ENCODE assay signal across 19 cellular contexts in the genomic region with DNA sequence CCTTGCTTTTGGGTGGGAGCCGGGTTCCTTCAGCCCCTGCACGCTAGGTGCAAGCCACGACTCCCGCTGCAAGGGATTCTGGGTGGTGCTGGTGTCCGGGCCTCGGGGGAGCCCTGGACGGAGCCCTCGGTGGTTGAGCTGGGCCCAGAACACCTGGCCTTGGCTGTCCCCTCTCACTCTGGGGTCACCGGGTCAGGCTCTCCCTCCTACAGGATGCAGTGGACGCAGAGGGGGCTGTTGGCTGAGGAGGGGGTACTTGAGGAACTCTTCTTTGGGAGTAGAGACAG. TPM values are rescaled to one million over a fixed set of nuclear protein-coding genes. Genes with fewer than 3 reads are reported as not detected.
DNase-seq lines count a peak whose midpoint lies in the region; ATAC-seq and TF ChIP-seq lines count a peak whose summit lies in the region.
"Had no signal": no experiment of that assay in that cellular context is flagged by ENCODE, and none has a peak within 500 bp of the region (broad histone marks: within the 10 kb centered on the region; RNA-seq: fewer than 3 reads in every experiment).

No MANE protein-coding gene starts in this region.

- H2AFZ ChIP-seq in OCI-LY7 (ENCODE audit: low read length) (no peak overlapping the region), neuronal stem cell (ENCODE audit: low read length) (peak overlapping the region; percentile 53)

- H3K9me2 ChIP-seq in OCI-LY7 (ENCODE audit: insufficient read depth, low read length), result no peaks in the 10 kb centered on the region

- no TSS peak for BruUV-seq in OCI-LY7 (replicated peaks; lab: Mats Ljungman, UMichigan)

- POLR2A ChIA-PET in OCI-LY7 (lab: Charles Lee), result no interaction called here

- H3K36me3 ChIP-seq in BLaER1 treated with 17β-estradiol and CSF1 and Interleukin-3, amounts not matched to agents 10 nM and 100 nM, result no peaks in the 10 kb centered on the region
- H3K36me3 ChIP-seq in OCI-LY7 (ENCODE audit: insufficient read depth, low read length), result no peaks in the 10 kb centered on the region
- no peaks in the 10 kb centered on the region for H3K36me3 ChIP-seq in neuronal stem cell (replicated peaks in 1 of 2; ENCODE audit: control insufficient read depth in 2 of 2, insufficient read depth in 2 of 2, low read length in 2 of 2)
- H3K36me3 ChIP-seq: MG63, SJSA1 had no signal

- peak overlapping the region in 5 of 11 experiments; percentile 5 to 64 (median 60); a peak in 8 of 22 replicates for H3K9ac ChIP-seq in BLaER1 treated with 17β-estradiol and CSF1 and Interleukin-3, amounts not matched to agents 10 nM and 100 nM
- H3K9ac ChIP-seq in neuronal stem cell (ENCODE audit: low read depth, low read length, poor library complexity), result peak overlapping the region; percentile 70

- H3K14ac ChIP-seq in neuronal stem cell (ENCODE audit: low read length), result peak overlapping the region; percentile 38

- H3K23ac ChIP-seq in neuronal stem cell (ENCODE audit: low read depth, low read length, poor library complexity), result peak overlapping the region; percentile 55

- H3K27ac ChIP-seq in BLaER1 treated with 17β-estradiol and CSF1 and Interleukin-3, amounts not matched to agents 10 nM and 100 nM, result peak overlapping the region in 8 of 11 experiments; percentile 74 to 87 (median 82); a peak in 11 of 22 replicates
- no peak overlapping the region for H3K27ac ChIP-seq in OCI-LY7 (ENCODE audit: low read depth, low read length, poor library complexity, severe bottlenecking)
- H3K27ac ChIP-seq in neuronal stem cell (replicated peaks; ENCODE audit: low read length), result no peak overlapping the region
- H3K27ac ChIP-seq: SJSA1 had no signal

- no peaks in the 10 kb centered on the region for H4K20me1 ChIP-seq in BLaER1 treated with 17β-estradiol and CSF1 and Interleukin-3, amounts not matched to agents 10 nM and 100 nM
- no peaks in the 10 kb centered on the region for H4K20me1 ChIP-seq in OCI-LY7 (ENCODE audit: insufficient read depth, low read length)

- WGBS in neuronal stem cell (ENCODE audit: extremely low coverage in 2 of 2, insufficient read length in 2 of 2, insufficient replicate concordance in 1 of 2), 2 donors, result no CpG with 5 or more reads among the region's 10 CpGs

- H3K18ac ChIP-seq in neuronal stem cell (ENCODE audit: low read length), result peak overlapping the region; percentile 59

- no peak overlapping the region for H4K91ac ChIP-seq in neuronal stem cell (ENCODE audit: low read depth, low read length, poor library complexity)

- H3K79me1 ChIP-seq in neuronal stem cell (ENCODE audit: low read depth, low read length), result peaks cover 6% of the 10 kb centered on the region

- no peak overlapping the region for H2BK12ac ChIP-seq in neuronal stem cell (ENCODE audit: low read length)

- H2BK5ac ChIP-seq in neuronal stem cell (ENCODE audit: low read length), result peak overlapping the region; percentile 66

- peak overlapping the region; percentile 81 for H2AK5ac ChIP-seq in neuronal stem cell (ENCODE audit: low read depth, low read length)

- H3K4me1 ChIP-seq in BLaER1 treated with 17β-estradiol and CSF1 and Interleukin-3, amounts not matched to agents 10 nM and 100 nM, result peaks cover 39 to 61% (median 52%) of the 10 kb centered on the region in 10 experiments
- H3K4me1 ChIP-seq in OCI-LY7 (ENCODE audit: insufficient read depth, low read length, poor library complexity, severe bottlenecking), result no peaks in the 10 kb centered on the region
- H3K4me1 ChIP-seq in neuronal stem cell (ENCODE audit: control insufficient read depth in 2 of 2, insufficient read depth in 1 of 2, low read depth in 1 of 2, low read length in 2 of 2), result peaks cover 0 to 5% of the 10 kb centered on the region in 2 donors
- H3K4me1 ChIP-seq: SJSA1 had no signal

- H3K9me3 ChIP-seq in BLaER1 treated with 17β-estradiol and CSF1 and Interleukin-3, amounts not matched to agents 10 nM and 100 nM (replicated peaks in 1 of 11), result peaks cover 0 to 12% (median 9%) of the 10 kb centered on the region in 11 experiments; a peak in 13 of 22 replicates
- H3K9me3 ChIP-seq in OCI-LY7 (ENCODE audit: low read length) (no peaks in the 10 kb centered on the region), neuronal stem cell (replicated peaks in 1 of 2; ENCODE audit: control insufficient read depth in 2 of 2, insufficient read depth in 1 of 2, low read depth in 1 of 2, low read length in 2 of 2) (no peaks in the 10 kb centered on the region)
- H3K9me3 ChIP-seq: MG63, SJSA1 had no signal

- no peak overlapping the region for H2BK120ac ChIP-seq in neuronal stem cell (ENCODE audit: low read depth, low read length)

- no peak for DNase-seq in OCI-LY7 (ENCODE audit: low spot score)
- no peak for DNase-seq in neuronal stem cell (ENCODE audit: low spot score)
- no peak for DNase-seq in NCI-H146 treated with DMSO at 0.1 percent for 48 hours (lab: John Stamatoyannopoulos, UW; ENCODE audit: unreplicated experiment)
- DNase-seq: Calu3, DMS79 treated with DMSO at 0.1 percent for 48 hours, GF-D8, HCEC 1CT, KG1, NCI-H1694 treated with DMSO at 0.1 percent for 48 hours, NCI-H2081, NCI-H2227 treated with DMSO at 0.1 percent for 48 hours, NCI-H526 treated with DMSO at 0.1 percent for 48 hours had no signal

- peak; percentile 4 for ATAC-seq in esophagus mucosa
- no peak for ATAC-seq in HG03460 (IDR thresholded peaks at IDR 0.05; ENCODE audit: unreplicated experiment)
- ATAC-seq in HG02981 (IDR thresholded peaks at IDR 0.05; ENCODE audit: unreplicated experiment), result no peak
- ATAC-seq: Right ventricle myocardium inferior had no signal

- peak; percentile 7; the same call in 1 of the 2 replicates for TF ChIP-seq CTCF in OCI-LY7 (conservative IDR thresholded peaks at IDR 0.05; ENCODE audit: low read length)

- intact Hi-C loops in OCI-LY7 (cut with micrococcal nuclease; ENCODE audit: unreplicated experiment), result no loop called here

- no peak overlapping the region for H3K4me3 ChIP-seq in BLaER1 treated with 17β-estradiol and CSF1 and Interleukin-3, amounts not matched to agents 10 nM and 100 nM
- H3K4me3 ChIP-seq in OCI-LY7 (ENCODE audit: low read depth, low read length, poor library complexity, severe bottlenecking), result no peak overlapping the region
- no peak overlapping the region for H3K4me3 ChIP-seq in neuronal stem cell (ENCODE audit: low read length in 2 of 2)
- H3K4me3 ChIP-seq: MG63, SJSA1 had no signal

- no peak overlapping the region for H2BK15ac ChIP-seq in neuronal stem cell (ENCODE audit: low read length)

- H3K27me3 ChIP-seq in BLaER1 treated with 17β-estradiol and CSF1 and Interleukin-3, amounts not matched to agents 10 nM and 100 nM, result peaks cover 0 to 13% (median 0%) of the 10 kb centered on the region in 11 experiments; a peak in 3 of 22 replicates
- peaks cover 0 to 28% (median 2%) of the 10 kb centered on the region in 3 experiments for H3K27me3 ChIP-seq in neuronal stem cell (ENCODE audit: control insufficient read depth in 3 of 3, insufficient read depth in 3 of 3, low read depth in 1 of 3, low read length in 3 of 3)
- H3K27me3 ChIP-seq: MG63, SJSA1 had no signal

- no peaks in the 10 kb centered on the region for H3K79me2 ChIP-seq in OCI-LY7 (ENCODE audit: insufficient read depth, low read depth, low read length)

- no peak overlapping the region for H4K8ac ChIP-seq in neuronal stem cell (ENCODE audit: low read depth, low read length)

- H3K4ac ChIP-seq in neuronal stem cell (ENCODE audit: low read length), result no peak overlapping the region

- CTCF ChIA-PET in OCI-LY7 (lab: Charles Lee; ENCODE audit: unreplicated experiment), result no interaction called here

- peak overlapping the region in 10 of 11 experiments; percentile 17 to 91 (median 78); a peak in 18 of 22 replicates for H3K4me2 ChIP-seq in BLaER1 treated with 17β-estradiol and CSF1 and Interleukin-3, amounts not matched to agents 10 nM and 100 nM
- no peak overlapping the region for H3K4me2 ChIP-seq in OCI-LY7 (ENCODE audit: low read length)
- H3K4me2 ChIP-seq in neuronal stem cell (ENCODE audit: insufficient read depth, low read length, poor library complexity, severe bottlenecking), result no peak overlapping the region

RNA-seq across cellular contexts. Expression of a gene that starts 27.9 kb away (rescaled TPM):
- total RNA-seq in OCI-LY7 (2014; rRNA removed; shearing (Covaris generic)), result 50.5 and 56.0 TPM in 2 replicates
- total RNA-seq in OCI-LY7 (2022) (147 and 150 TPM in 2 replicates), esophagus mucosa (24.6 TPM)
- 7.2 TPM for polyA plus RNA-seq in neuronal stem cell (2013, experiment 1 of 2)
- 7.3 TPM for polyA plus RNA-seq in neuronal stem cell (2013, experiment 2 of 2)

Comparison
In these comparisons a context has a peak if more than half of its experiments do, and no peak if none do; other contexts are left out.
1. H3K27ac ChIP-seq: peak in BLaER1 treated with 17β-estradiol and CSF1 and Interleukin-3, amounts not matched to agents 10 nM and 100 nM (8 of 11); none in OCI-LY7 (single experiment) and neuronal stem cell (single experiment).
2. H3K4me2 ChIP-seq: peak in BLaER1 treated with 17β-estradiol and CSF1 and Interleukin-3, amounts not matched to agents 10 nM and 100 nM (10 of 11); none in OCI-LY7 (single experiment) and neuronal stem cell (single experiment).